ENCODE assay signal across 40 cellular contexts in the genomic region with DNA sequence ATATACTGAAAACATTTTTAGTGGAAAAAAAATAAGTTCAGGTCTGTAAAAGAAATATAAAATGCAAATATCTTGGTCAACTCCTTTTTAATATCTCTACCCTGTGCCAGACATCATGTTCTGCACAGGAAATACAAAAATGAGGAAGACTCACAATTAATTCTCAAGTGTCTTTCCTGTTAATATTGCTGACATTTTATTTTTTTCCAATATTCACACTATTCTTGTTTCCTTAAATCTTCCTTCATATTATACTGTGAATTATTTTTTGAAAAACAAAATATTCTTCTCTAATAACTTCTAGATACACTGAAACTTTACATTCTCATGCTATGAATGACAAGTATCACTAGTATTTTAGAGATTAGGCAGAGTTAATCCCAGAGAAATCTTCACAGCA.
"Had no signal": no experiment of that assay in that cellular context is flagged by ENCODE, and none has a peak within 500 bp of the region (broad histone marks: within the 10 kb centered on the region; RNA-seq: fewer than 3 reads in every experiment).

No MANE protein-coding gene starts in this region.

- H3K9me3 ChIP-seq: adrenal gland, ascending aorta, body of pancreas, breast epithelium had no signal

- H3K27me3 ChIP-seq: adrenal gland, ascending aorta, body of pancreas, brain microvascular endothelial cell, breast epithelium, cardiac muscle cell had no signal

- H3K4me3 ChIP-seq: adrenal gland, ascending aorta, body of pancreas, breast epithelium, cardiac muscle cell had no signal

- H3K36me3 ChIP-seq: adrenal gland, ascending aorta, brain microvascular endothelial cell, cardiac muscle cell had no signal

- H3K4me1 Mint-ChIP-seq: activated naive CD4-positive, alpha-beta T cell treated with anti-CD3 and anti-CD28 coated beads, Interleukin-2, amount 10 ng/mL, durations not matched to agents 7 days and 5 days; activated naive CD4-positive, alpha-beta T cell treated with anti-CD3 and anti-CD28 coated beads, Interleukin-2, amount 50 U/mL, for 24 hours; activated naive CD8-positive, alpha-beta T cell treated with anti-CD3 and anti-CD28 coated beads for 36 hours; activated naive CD8-positive, alpha-beta T cell treated with anti-CD3 and anti-CD28 coated beads, Interleukin-2, amount 10 ng/mL, durations not matched to agents 7 days and 5 days; activated naive CD8-positive, alpha-beta T cell treated with anti-CD3 and anti-CD28 coated beads, Interleukin-2, amount 50 U/mL, for 24 hours; activated T-helper 17 cell treated with anti-CD3 and anti-CD28 coated beads, Interleukin-2, amount 50 U/mL, for 72 hours; brain; central memory CD8-positive, alpha-beta T cell had no signal

- H3K9me3 Mint-ChIP-seq: activated naive CD8-positive, alpha-beta T cell treated with anti-CD3 and anti-CD28 coated beads, Interleukin-2, amount 10 ng/mL, durations not matched to agents 7 days and 5 days; activated T-helper 1 cell treated with anti-CD3 and anti-CD28 coated beads, Interleukin-12 subunit alpha, Interleukin-12 subunit beta, Interleukin-2, Interleukin-4 antibody, amounts not matched to agents 30 ng/mL and 10 ng/mL and 1 ng/mL, durations not matched to agents 14 hours and 24 hours and 36 hours; activated T-helper 2 cell treated with anti-CD3 and anti-CD28 coated beads, Interferon-gamma antibody, Interleukin-2, Interleukin-4, amounts not matched to agents 10 μg/mL and 5 μg/mL and 100 μg/mL, durations not matched to agents 14 hours and 24 hours and 36 hours; central memory CD8-positive, alpha-beta T cell had no signal

- ATAC-seq: activated naive CD4-positive, alpha-beta T cell treated with anti-CD3 and anti-CD28 coated beads, Interleukin-2, amount 50 U/mL, for 72 hours; activated naive CD8-positive, alpha-beta T cell treated with anti-CD3 and anti-CD28 coated beads, Interleukin-2, amount 50 U/mL, for 24 hours; activated T-cell treated with anti-CD3 and anti-CD28 coated beads, Interleukin-2, amount 50 U/mL, for 4 hours; activated T-cell treated with anti-CD3 and anti-CD28 coated beads, Interleukin-2, amount 50 U/mL, for 72 hours; activated T-helper 17 cell treated with anti-CD3 and anti-CD28 coated beads, Interleukin-2, amount 50 U/mL, for 72 hours; body of pancreas had no signal

- H3K27ac Mint-ChIP-seq: activated naive CD4-positive, alpha-beta T cell treated with anti-CD3 and anti-CD28 coated beads for 36 hours; activated naive CD4-positive, alpha-beta T cell treated with anti-CD3 and anti-CD28 coated beads, Interleukin-2, amount 10 ng/mL, durations not matched to agents 7 days and 5 days; activated naive CD4-positive, alpha-beta T cell treated with anti-CD3 and anti-CD28 coated beads, Interleukin-2, amount 50 U/mL, for 24 hours; activated naive CD4-positive, alpha-beta T cell treated with anti-CD3 and anti-CD28 coated beads, Interleukin-2, amount 50 U/mL, for 72 hours; activated naive CD8-positive, alpha-beta T cell; activated naive CD8-positive, alpha-beta T cell treated with anti-CD3 and anti-CD28 coated beads for 36 hours; activated naive CD8-positive, alpha-beta T cell treated with anti-CD3 and anti-CD28 coated beads, Interleukin-2, amount 10 ng/mL, durations not matched to agents 7 days and 5 days; activated naive CD8-positive, alpha-beta T cell treated with anti-CD3 and anti-CD28 coated beads, Interleukin-2, amount 50 U/mL, for 24 hours; activated T-cell treated with anti-CD3 and anti-CD28 coated beads, Interleukin-2, amount 50 U/mL, for 24 hours; activated T-cell treated with anti-CD3 and anti-CD28 coated beads, Interleukin-2, amount 50 U/mL, for 72 hours; activated T-helper 1 cell treated with anti-CD3 and anti-CD28 coated beads, Interleukin-12 subunit alpha, Interleukin-12 subunit beta, Interleukin-2, Interleukin-4 antibody, amounts not matched to agents 30 ng/mL and 10 ng/mL and 1 ng/mL, durations not matched to agents 14 hours and 24 hours and 36 hours; activated T-helper 17 cell treated with anti-CD3 and anti-CD28 coated beads, Interleukin-2, amount 50 U/mL, for 72 hours; activated T-helper 2 cell treated with anti-CD3 and anti-CD28 coated beads, Interferon-gamma antibody, Interleukin-2, Interleukin-4, amounts not matched to agents 10 μg/mL and 5 μg/mL and 100 μg/mL, durations not matched to agents 14 hours and 24 hours and 36 hours; brain had no signal

- H3K27ac ChIP-seq: adrenal gland, ascending aorta, body of pancreas, brain microvascular endothelial cell, breast epithelium, cardiac muscle cell had no signal

- H3K4me3 Mint-ChIP-seq: activated naive CD4-positive, alpha-beta T cell treated with anti-CD3 and anti-CD28 coated beads for 36 hours; activated naive CD4-positive, alpha-beta T cell treated with anti-CD3 and anti-CD28 coated beads, Interleukin-2, amount 10 ng/mL, durations not matched to agents 7 days and 5 days; activated naive CD4-positive, alpha-beta T cell treated with anti-CD3 and anti-CD28 coated beads, Interleukin-2, amount 50 U/mL, for 24 hours; activated naive CD8-positive, alpha-beta T cell; activated naive CD8-positive, alpha-beta T cell treated with anti-CD3 and anti-CD28 coated beads for 36 hours; activated naive CD8-positive, alpha-beta T cell treated with anti-CD3 and anti-CD28 coated beads, Interleukin-2, amount 10 ng/mL, durations not matched to agents 7 days and 5 days; activated naive CD8-positive, alpha-beta T cell treated with anti-CD3 and anti-CD28 coated beads, Interleukin-2, amount 50 U/mL, for 24 hours; activated T-cell treated with anti-CD3 and anti-CD28 coated beads, Interleukin-2, amount 50 U/mL, for 24 hours; activated T-cell treated with anti-CD3 and anti-CD28 coated beads, Interleukin-2, amount 50 U/mL, for 4 hours; activated T-cell treated with anti-CD3 and anti-CD28 coated beads, Interleukin-2, amount 50 U/mL, for 72 hours; activated T-helper 1 cell treated with anti-CD3 and anti-CD28 coated beads, Interleukin-12 subunit alpha, Interleukin-12 subunit beta, Interleukin-2, Interleukin-4 antibody, amounts not matched to agents 30 ng/mL and 10 ng/mL and 1 ng/mL, durations not matched to agents 14 hours and 24 hours and 36 hours; activated T-helper 17 cell treated with anti-CD3 and anti-CD28 coated beads, Interleukin-2, amount 50 U/mL, for 72 hours; brain; central memory CD8-positive, alpha-beta T cell had no signal

- FAIRE-seq: astrocyte, bronchial epithelial cell had no signal

- DNase-seq: activated effector memory CD4-positive, alpha-beta T cell treated with anti-CD3 and anti-CD28 coated beads, Interleukin-2, amount 50 U/mL, for 16 hours; activated effector memory CD4-positive, alpha-beta T cell treated with Interleukin-2 at 50 U/mL for 16 hours; activated gamma-delta T cell; activated gamma-delta T cell treated with Interleukin-2 at 50 U/mL for 16 hours; activated naive CD4-positive, alpha-beta T cell; activated naive CD4-positive, alpha-beta T cell treated with anti-CD3 and anti-CD28 coated beads for 36 hours; activated naive CD4-positive, alpha-beta T cell treated with anti-CD3 and anti-CD28 coated beads, Interleukin-2, amount 10 ng/mL, durations not matched to agents 7 days and 5 days; activated naive CD4-positive, alpha-beta T cell treated with anti-CD3 and anti-CD28 coated beads, Interleukin-2, amount 50 U/mL, for 16 hours; activated naive CD4-positive, alpha-beta T cell treated with Interleukin-2 at 50 U/mL for 16 hours; activated naive CD8-positive, alpha-beta T cell treated with anti-CD3 and anti-CD28 coated beads for 36 hours; activated naive CD8-positive, alpha-beta T cell treated with anti-CD3 and anti-CD28 coated beads, Interleukin-2, amount 10 ng/mL, durations not matched to agents 7 days and 5 days; activated naive CD8-positive, alpha-beta T cell treated with anti-CD3 and anti-CD28 coated beads, Interleukin-2, amount 50 U/mL, for 24 hours; activated T-cell treated with anti-CD3 and anti-CD28 coated beads, Interleukin-2, amount 50 U/mL, for 1 hour; activated T-cell treated with anti-CD3 and anti-CD28 coated beads, Interleukin-2, amount 50 U/mL, for 24 hours; activated T-cell treated with anti-CD3 and anti-CD28 coated beads, Interleukin-2, amount 50 U/mL, for 4 hours; activated T-cell treated with anti-CD3 and anti-CD28 coated beads, Interleukin-2, amount 50 U/mL, for 48 hours; activated T-cell treated with anti-CD3 and anti-CD28 coated beads, Interleukin-2, amount 50 U/mL, for 72 hours; adrenal gland; amniotic stem cell; amygdala; anterior cingulate cortex; aorta; body of pancreas; brain microvascular endothelial cell; caudate nucleus; central memory CD4-positive, alpha-beta T cell; cerebellar nuclear complex had no signal

- H3K36me3 Mint-ChIP-seq: activated naive CD4-positive, alpha-beta T cell treated with anti-CD3 and anti-CD28 coated beads, Interleukin-2, amount 10 ng/mL, durations not matched to agents 7 days and 5 days; activated naive CD4-positive, alpha-beta T cell treated with anti-CD3 and anti-CD28 coated beads, Interleukin-2, amount 50 U/mL, for 24 hours; activated naive CD4-positive, alpha-beta T cell treated with anti-CD3 and anti-CD28 coated beads, Interleukin-2, amount 50 U/mL, for 72 hours; activated naive CD8-positive, alpha-beta T cell; activated naive CD8-positive, alpha-beta T cell treated with anti-CD3 and anti-CD28 coated beads for 36 hours; activated naive CD8-positive, alpha-beta T cell treated with anti-CD3 and anti-CD28 coated beads, Interleukin-2, amount 10 ng/mL, durations not matched to agents 7 days and 5 days; brain had no signal

- H3K4me1 ChIP-seq: adrenal gland, ascending aorta, body of pancreas, breast epithelium had no signal
